9 cellular contexts compared by ENCODE assay signal in genomic region chr14:88323086-88323519, GRCh38. TPM values are rescaled to one million over a fixed set of nuclear protein-coding genes. Genes with fewer than 3 reads are reported as not detected.
DNase-seq lines count a peak whose midpoint lies in the region; ATAC-seq and TF ChIP-seq lines count a peak whose summit lies in the region.
"Had no signal": no experiment of that assay in that cellular context is flagged by ENCODE, and none has a peak within 500 bp of the region (broad histone marks: within the 10 kb centered on the region; RNA-seq: fewer than 3 reads in every experiment).

TSS of gene KCNK10 (minus strand) at chr14:88323269. CDS start at chr14:88322798, 471 bp downstream.

- H3K4me3 Mint-ChIP-seq in IgD-negative memory B cell (peak within 1 kb of the TSS; percentile 81 to 89 (median 84)), endodermal cell (no peak within 1 kb of the TSS)

- peaks cover 11% of the 10 kb centered on the region for H3K9me3 ChIP-seq in endodermal cell (ENCODE audit: control insufficient read depth, low read length)
- H3K9me3 ChIP-seq in psoas muscle = no peaks in the 10 kb centered on the region

- no peaks in the 10 kb centered on the region for H3K36me3 ChIP-seq in endodermal cell (ENCODE audit: control insufficient read depth, insufficient read depth, low read length)
- H3K36me3 ChIP-seq in psoas muscle (ENCODE audit: insufficient read depth in 1 of 2, low read depth in 1 of 2) = no peaks in the 10 kb centered on the region

- peaks cover 3% of the 10 kb centered on the region for H3K4me1 ChIP-seq in endodermal cell (ENCODE audit: control insufficient read depth, insufficient read depth, low read length)
- no peaks in the 10 kb centered on the region for H3K4me1 ChIP-seq in psoas muscle

- H3K27ac Mint-ChIP-seq in IgD-negative memory B cell = no peak within 1 kb of the TSS
- H3K27ac Mint-ChIP-seq in endodermal cell = no peak within 1 kb of the TSS

- peak within 1 kb of the TSS; percentile 77 for H3K4me3 ChIP-seq in endodermal cell (ENCODE audit: low read length)
- H3K4me3 ChIP-seq in psoas muscle = peak within 1 kb of the TSS; percentile 44

- H3K36me3 Mint-ChIP-seq in IgD-negative memory B cell (no peaks in the 10 kb centered on the region), endodermal cell (ENCODE audit: low read depth) (no peaks in the 10 kb centered on the region)

- TF ChIP-seq CTCF in endodermal cell (conservative IDR thresholded peaks at IDR 0.05) = no peak
- no peak for TF ChIP-seq CTCF in psoas muscle (IDR thresholded peaks at IDR 0.05)

- H3K27me3 ChIP-seq in endodermal cell (ENCODE audit: control insufficient read depth, insufficient read depth, low read length, poor library complexity, severe bottlenecking) (peaks cover 98% of the 10 kb centered on the region), psoas muscle (ENCODE audit: insufficient read depth in 3 of 3, low read length in 2 of 3) (peaks cover 0 to 83% (median 26%) of the 10 kb centered on the region in 3 donors)

- H3K27ac ChIP-seq in endodermal cell (ENCODE audit: low read depth, low read length) (peak within 1 kb of the TSS; percentile 58), psoas muscle (no peak within 1 kb of the TSS)

- H3K9me3 Mint-ChIP-seq in IgD-negative memory B cell = no peaks in the 10 kb centered on the region
- peaks cover 5% of the 10 kb centered on the region for H3K9me3 Mint-ChIP-seq in endodermal cell

- DNase-seq in GM03348 (ENCODE audit: low spot score) = peak; percentile 7
- DNase-seq in endodermal cell = no peak
- no peak for DNase-seq in psoas muscle
- no peak for DNase-seq in H4 (ENCODE audit: low spot score)
- DNase-seq in amniotic stem cell (lab: John Stamatoyannopoulos, UW) = no peak
- DNase-seq in activated CD8-positive, alpha-beta memory T cell treated with anti-CD3 and anti-CD28 coated beads for 24 hours = no peak

- no peak within 1 kb of the TSS for H3K9ac ChIP-seq in endodermal cell (ENCODE audit: extremely low read depth, low read length, poor library complexity, severe bottlenecking)

- 0% methylated on average over 1 to 52 of the region's 52 CpGs for WGBS in endodermal cell (ENCODE audit: insufficient coverage in 1 of 2, insufficient read length in 1 of 2), 2 experiments
- WGBS in psoas muscle, 3 donors = 1 to 2% (median 1%) methylated on average over 15 to 52 of the region's 52 CpGs

- H3K4me1 Mint-ChIP-seq in IgD-negative memory B cell = peaks cover 0 to 3% (median 2%) of the 10 kb centered on the region in 3 donors
- H3K4me1 Mint-ChIP-seq in endodermal cell = peaks cover 7% of the 10 kb centered on the region

- peaks cover 42% of the 10 kb centered on the region for H3K27me3 Mint-ChIP-seq in IgD-negative memory B cell
- H3K27me3 Mint-ChIP-seq in endodermal cell (ENCODE audit: insufficient read depth) = peaks cover 47% of the 10 kb centered on the region

- ATAC-seq in GM21390 (IDR thresholded peaks at IDR 0.05; ENCODE audit: unreplicated experiment) (peak; percentile 36), psoas muscle (no peak)

- intact Hi-C loops in psoas muscle (cut with DNase I) = no loop called here

RNA-seq across cellular contexts. Expression of gene KCNK10, which starts in this region (rescaled TPM):
- polyA plus RNA-seq in IgD-negative memory B cell = not detected
- total RNA-seq in endodermal cell = 1 to 10 TPM in 1 of 2 donors, under 1 TPM in 1; 0.24 to 1.8 TPM
- polyA plus RNA-seq in endodermal cell (2013, experiment 1 of 2) = 15.9 TPM
- polyA plus RNA-seq in endodermal cell (2013, experiment 2 of 2) = 11.8 TPM
- not detected for total RNA-seq in psoas muscle
- polyA plus RNA-seq in psoas muscle = under 1 TPM in 1 of 3 donors, not detected in 2; under 0.01 TPM
- 0.02 TPM in 1 of 2 replicates, not detected in the other for total RNA-seq in H4 (2014; rRNA removed; shearing (Covaris generic))
- total RNA-seq: RPMI7951 had no signal
